12 cellular contexts compared by ENCODE assay signal in the genomic region with DNA sequence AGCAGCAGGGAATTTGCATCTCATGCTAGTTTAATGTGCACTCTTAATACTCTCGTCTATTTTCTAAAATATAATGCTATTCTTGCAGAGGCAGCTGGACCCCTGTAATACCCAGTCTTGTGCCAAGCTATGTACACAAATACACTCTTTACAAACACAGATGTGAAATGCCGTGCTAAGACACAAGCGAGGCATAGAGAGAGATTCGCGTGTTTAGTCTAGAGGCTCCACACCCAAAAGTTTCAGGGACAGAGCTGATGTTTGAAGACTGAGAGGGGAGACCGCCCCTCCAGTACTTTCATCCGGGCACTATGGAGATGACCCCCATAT. TPM values are rescaled to one million over a fixed set of nuclear protein-coding genes. Genes with fewer than 3 reads are reported as not detected.
DNase-seq lines count a peak whose midpoint lies in the region; ATAC-seq, FAIRE-seq and TF ChIP-seq lines count a peak whose summit lies in the region.
"Had no signal": no experiment of that assay in that cellular context is flagged by ENCODE, and none has a peak within 500 bp of the region (broad histone marks: within the 10 kb centered on the region; RNA-seq: fewer than 3 reads in every experiment).

No MANE protein-coding gene starts in this region.

- no peak overlapping the region for H3K4ac ChIP-seq in H1 (replicated peaks; ENCODE audit: insufficient read length, low read depth, low read length)

- H4K5ac ChIP-seq in H1 (ENCODE audit: insufficient read length, low read depth, low read length) = no peak overlapping the region

- no peak for TF ChIP-seq CTCF in H1 (IDR thresholded peaks at IDR 0.05; ENCODE audit: control extremely low read depth in 1 of 3, insufficient read depth in 1 of 3, low read depth in 1 of 3, low read length in 3 of 3)
- TF ChIP-seq CTCF in upper lobe of left lung (IDR thresholded peaks at IDR 0.05) = no peak

- no peak overlapping the region for H4K91ac ChIP-seq in H1 (replicated peaks; ENCODE audit: insufficient read length, low read length)

- ATAC-seq in activated naive CD8-positive, alpha-beta T cell treated with anti-CD3 and anti-CD28 coated beads, Interleukin-2, amount 10 ng/mL, durations not matched to agents 7 days and 5 days (ENCODE audit: low read depth) = no peak
- ATAC-seq in activated naive CD8-positive, alpha-beta T cell treated with anti-CD3 and anti-CD28 coated beads, Interleukin-2, amount 50 U/mL, for 24 hours = no peak
- ATAC-seq in upper lobe of left lung (ENCODE audit: low FRiP score in 2 of 2) = no peak
- no peak for ATAC-seq in HG03439 (IDR thresholded peaks at IDR 0.05; ENCODE audit: unreplicated experiment)
- no peak for ATAC-seq in activated T-cell treated with anti-CD3 and anti-CD28 coated beads, Interleukin-2, amount 50 U/mL, for 4 hours

- CTCF ChIA-PET in H1 (lab: Charles Lee; ENCODE audit: partially characterized antibody) = interaction anchor here (0.8 to 5.1 kb wide), 17 partner anchors 11 to 68 kb away, joined by 3 to 33 read pairs (median 5); no protein-coding TSS in a partner anchor
- CTCF ChIA-PET in CD8-positive, alpha-beta memory T cell (lab: Charles Lee) = no interaction called here

- H3K4me1 Mint-ChIP-seq in activated naive CD8-positive, alpha-beta T cell treated with anti-CD3 and anti-CD28 coated beads, Interleukin-2, amount 10 ng/mL, durations not matched to agents 7 days and 5 days = peaks cover 2% of the 10 kb centered on the region
- H3K4me1 Mint-ChIP-seq in activated naive CD8-positive, alpha-beta T cell treated with anti-CD3 and anti-CD28 coated beads, Interleukin-2, amount 50 U/mL, for 24 hours = peaks cover 3% of the 10 kb centered on the region
- peaks cover 5 to 8% (median 8%) of the 10 kb centered on the region in 3 donors for H3K4me1 Mint-ChIP-seq in CD8-positive, alpha-beta memory T cell
- H3K4me1 Mint-ChIP-seq in activated T-cell treated with anti-CD3 and anti-CD28 coated beads, Interleukin-2, amount 50 U/mL, for 4 hours (ENCODE audit: low read depth) = peaks cover 5% of the 10 kb centered on the region

- peak overlapping the region; percentile 70 to 96 (median 90) for H3K4me3 ChIP-seq in H1 (ENCODE audit: extremely low read depth in 1 of 4, insufficient read depth in 2 of 4, low read depth in 3 of 4, low read length in 4 of 4)
- H3K4me3 ChIP-seq in mucosa of stomach (ENCODE audit: low read length) = no peak overlapping the region
- peak overlapping the region in 3 of 4 donors; percentile 50 to 73 (median 60) for H3K4me3 ChIP-seq in upper lobe of left lung
- no peak overlapping the region for H3K4me3 ChIP-seq in CD8-positive, alpha-beta memory T cell (ENCODE audit: low read length)

- H3K36me3 Mint-ChIP-seq in activated naive CD8-positive, alpha-beta T cell treated with anti-CD3 and anti-CD28 coated beads, Interleukin-2, amount 10 ng/mL, durations not matched to agents 7 days and 5 days = no peaks in the 10 kb centered on the region
- peaks cover 2% of the 10 kb centered on the region for H3K36me3 Mint-ChIP-seq in activated naive CD8-positive, alpha-beta T cell treated with anti-CD3 and anti-CD28 coated beads, Interleukin-2, amount 50 U/mL, for 24 hours (ENCODE audit: low read depth)
- peaks cover 0 to 4% (median 0%) of the 10 kb centered on the region in 3 donors for H3K36me3 Mint-ChIP-seq in CD8-positive, alpha-beta memory T cell
- no peaks in the 10 kb centered on the region for H3K36me3 Mint-ChIP-seq in activated T-cell treated with anti-CD3 and anti-CD28 coated beads, Interleukin-2, amount 50 U/mL, for 4 hours (ENCODE audit: insufficient read depth)
- H3K36me3 Mint-ChIP-seq: activated naive CD8-positive, alpha-beta T cell had no signal

- H3K9me3 Mint-ChIP-seq in activated naive CD8-positive, alpha-beta T cell treated with anti-CD3 and anti-CD28 coated beads, Interleukin-2, amount 10 ng/mL, durations not matched to agents 7 days and 5 days = no peaks in the 10 kb centered on the region
- no peaks in the 10 kb centered on the region for H3K9me3 Mint-ChIP-seq in activated naive CD8-positive, alpha-beta T cell treated with anti-CD3 and anti-CD28 coated beads, Interleukin-2, amount 50 U/mL, for 24 hours
- H3K9me3 Mint-ChIP-seq in CD8-positive, alpha-beta memory T cell = peaks cover 0 to 6% (median 0%) of the 10 kb centered on the region in 5 donors
- no peaks in the 10 kb centered on the region for H3K9me3 Mint-ChIP-seq in activated T-cell treated with anti-CD3 and anti-CD28 coated beads, Interleukin-2, amount 50 U/mL, for 4 hours

- no peak overlapping the region for H2AK5ac ChIP-seq in H1 (ENCODE audit: low read depth, low read length)

- peaks cover 16% of the 10 kb centered on the region for H3K23me2 ChIP-seq in H1 (ENCODE audit: low read depth, low read length)

- H2BK15ac ChIP-seq in H1 (ENCODE audit: low read length) = no peak overlapping the region

- H4K8ac ChIP-seq in H1 (ENCODE audit: extremely low read depth, insufficient read depth, low read length) = no peak overlapping the region

- no peak overlapping the region for H2BK120ac ChIP-seq in H1 (replicated peaks; ENCODE audit: low read depth, low read length)

- no peak overlapping the region for H2BK20ac ChIP-seq in H1 (ENCODE audit: low read length)

- H3K9me3 ChIP-seq in H1 (ENCODE audit: insufficient read depth in 2 of 2, low read depth in 1 of 2, low read length in 1 of 2) (no peaks in the 10 kb centered on the region), mucosa of stomach (ENCODE audit: control insufficient read depth, low read length) (no peaks in the 10 kb centered on the region), upper lobe of left lung (no peaks in the 10 kb centered on the region)
- H3K9me3 ChIP-seq in CD8-positive, alpha-beta memory T cell (ENCODE audit: low read length) = no peaks in the 10 kb centered on the region

- H2AFZ ChIP-seq in H1 (ENCODE audit: low read length) = no peak overlapping the region

- H3K4me3 Mint-ChIP-seq in activated naive CD8-positive, alpha-beta T cell treated with anti-CD3 and anti-CD28 coated beads, Interleukin-2, amount 10 ng/mL, durations not matched to agents 7 days and 5 days = no peak overlapping the region
- H3K4me3 Mint-ChIP-seq in activated naive CD8-positive, alpha-beta T cell treated with anti-CD3 and anti-CD28 coated beads, Interleukin-2, amount 50 U/mL, for 24 hours = no peak overlapping the region
- H3K4me3 Mint-ChIP-seq in CD8-positive, alpha-beta memory T cell = peak overlapping the region in 1 of 7 donors; percentile 66
- no peak overlapping the region for H3K4me3 Mint-ChIP-seq in activated T-cell treated with anti-CD3 and anti-CD28 coated beads, Interleukin-2, amount 50 U/mL, for 4 hours
- H3K4me3 Mint-ChIP-seq: activated naive CD8-positive, alpha-beta T cell had no signal

- peak overlapping the region in 3 of 4 experiments; percentile 4 to 82 (median 75); a peak in 4 of 7 replicates for H3K9ac ChIP-seq in H1 (replicated peaks in 1 of 4; ENCODE audit: extremely low read depth in 1 of 4, low read depth in 3 of 4, low read length in 3 of 4)
- peak overlapping the region; percentile 53 for H3K9ac ChIP-seq in mucosa of stomach (ENCODE audit: low read length)

- no peak overlapping the region; the same call in 1 of the 2 replicates for H3K18ac ChIP-seq in H1 (ENCODE audit: extremely low read depth, low read length)

- H3K27me3 Mint-ChIP-seq in activated naive CD8-positive, alpha-beta T cell treated with anti-CD3 and anti-CD28 coated beads, Interleukin-2, amount 10 ng/mL, durations not matched to agents 7 days and 5 days = peaks cover 28% of the 10 kb centered on the region
- H3K27me3 Mint-ChIP-seq in activated naive CD8-positive, alpha-beta T cell treated with anti-CD3 and anti-CD28 coated beads, Interleukin-2, amount 50 U/mL, for 24 hours = peaks cover 34% of the 10 kb centered on the region
- H3K27me3 Mint-ChIP-seq in CD8-positive, alpha-beta memory T cell = peaks cover 24 to 44% of the 10 kb centered on the region in 2 donors
- peaks cover 51% of the 10 kb centered on the region for H3K27me3 Mint-ChIP-seq in activated T-cell treated with anti-CD3 and anti-CD28 coated beads, Interleukin-2, amount 50 U/mL, for 4 hours (ENCODE audit: low read depth)

- TF ChIP-seq EP300 in H1 (IDR thresholded peaks at IDR 0.05; ENCODE audit: borderline replicate concordance in 1 of 2, low read depth in 2 of 2, low read length in 2 of 2) (no peak), upper lobe of left lung (IDR thresholded peaks at IDR 0.05) (no peak)

- peaks cover 3 to 55% of the 10 kb centered on the region in 2 experiments; a peak in 3 of 4 replicates for H3K79me2 ChIP-seq in H1 (ENCODE audit: control insufficient read depth in 1 of 2, insufficient read depth in 2 of 2, low read length in 2 of 2)

- H3K36me3 ChIP-seq in H1 (ENCODE audit: control insufficient read depth in 2 of 4, insufficient read depth in 4 of 4, low read length in 3 of 4) (no peaks in the 10 kb centered on the region), mucosa of stomach (ENCODE audit: control insufficient read depth, insufficient read depth, low read length) (no peaks in the 10 kb centered on the region), upper lobe of left lung (no peaks in the 10 kb centered on the region)
- H3K36me3 ChIP-seq in CD8-positive, alpha-beta memory T cell (ENCODE audit: insufficient read depth, low read length) = no peaks in the 10 kb centered on the region

- no peak overlapping the region for H2BK12ac ChIP-seq in H1 (ENCODE audit: low read depth, low read length)

- H3K4me1 ChIP-seq in H1 (replicated peaks in 1 of 4; ENCODE audit: control insufficient read depth in 3 of 4, insufficient read depth in 4 of 4, low read length in 3 of 4) = peaks cover 3 to 11% (median 7%) of the 10 kb centered on the region in 4 experiments; a peak in 5 of 7 replicates
- peaks cover 10% of the 10 kb centered on the region for H3K4me1 ChIP-seq in mucosa of stomach (ENCODE audit: control insufficient read depth, insufficient read depth, low read length)
- H3K4me1 ChIP-seq in upper lobe of left lung = peaks cover 2 to 19% (median 15%) of the 10 kb centered on the region in 4 donors
- no peaks in the 10 kb centered on the region for H3K4me1 ChIP-seq in CD8-positive, alpha-beta memory T cell (ENCODE audit: insufficient read depth, low read length)

- TF ChIP-seq POLR2A in H1 (IDR thresholded peaks at IDR 0.05; ENCODE audit: control extremely low read depth in 1 of 2, low read depth in 2 of 2, low read length in 2 of 2) (no peak), upper lobe of left lung (IDR thresholded peaks at IDR 0.05) (no peak)

- H3K27ac Mint-ChIP-seq in activated naive CD8-positive, alpha-beta T cell treated with anti-CD3 and anti-CD28 coated beads, Interleukin-2, amount 10 ng/mL, durations not matched to agents 7 days and 5 days = peak overlapping the region; percentile 16
- H3K27ac Mint-ChIP-seq in activated naive CD8-positive, alpha-beta T cell treated with anti-CD3 and anti-CD28 coated beads, Interleukin-2, amount 50 U/mL, for 24 hours = no peak overlapping the region
- no peak overlapping the region for H3K27ac Mint-ChIP-seq in CD8-positive, alpha-beta memory T cell
- H3K27ac Mint-ChIP-seq: activated naive CD8-positive, alpha-beta T cell had no signal

- 15% methylated on average over 7 of the region's 7 CpGs; no CpG with 5 or more reads in 1 of the 2 experiments for WGBS in H1 (ENCODE audit: extremely low coverage in 1 of 2, insufficient coverage in 1 of 2, insufficient read length in 1 of 2, insufficient replicate concordance in 2 of 2, low coverage in 1 of 2, low lambda C conversion rate in 2 of 2, missing lambda C conversion rate in 1 of 2), 2 experiments
- WGBS in upper lobe of left lung, 2 donors = 28 to 47% methylated on average over 6 to 7 of the region's 7 CpGs

- peak; percentile 24 for FAIRE-seq in H1 (lab: Jason Lieb, UNC)
- FAIRE-seq: A204.1 had no signal

- H3K27ac ChIP-seq in H1 (ENCODE audit: low read depth, low read length) (no peak overlapping the region), upper lobe of left lung (peak overlapping the region; percentile 81 to 85 (median 84))
- no peak overlapping the region for H3K27ac ChIP-seq in CD8-positive, alpha-beta memory T cell (ENCODE audit: low read depth, low read length)

- no peak overlapping the region for H3K56ac ChIP-seq in H1 (replicated peaks; ENCODE audit: insufficient read length, low read depth, low read length)

- H3K27me3 ChIP-seq in H1 (replicated peaks in 1 of 4; ENCODE audit: control insufficient read depth in 3 of 4, extremely low read depth in 1 of 4, insufficient read depth in 3 of 4, low read length in 3 of 4) (peaks cover 2 to 13% (median 12%) of the 10 kb centered on the region in 4 experiments; a peak in 5 of 7 replicates), mucosa of stomach (ENCODE audit: control insufficient read depth, insufficient read depth, low read length) (peaks cover 33% of the 10 kb centered on the region), upper lobe of left lung (peaks cover 0 to 12% (median 3%) of the 10 kb centered on the region in 4 donors)
- no peaks in the 10 kb centered on the region for H3K27me3 ChIP-seq in CD8-positive, alpha-beta memory T cell (ENCODE audit: insufficient read depth, low read length, poor library complexity, severe bottlenecking)

- POLR2A ChIA-PET in activated naive CD8-positive, alpha-beta T cell treated with anti-CD3 and anti-CD28 coated beads, Interleukin-2, amount 10 ng/mL, durations not matched to agents 7 days and 5 days (lab: Charles Lee) = no interaction called here
- POLR2A ChIA-PET in H1 (lab: Charles Lee; ENCODE audit: partially characterized antibody) = interaction anchor here (0.7 to 2.2 kb wide), 15 partner anchors 18 to 183 kb away, joined by 3 to 6 read pairs (median 3); no protein-coding TSS in a partner anchor
- POLR2A ChIA-PET in CD8-positive, alpha-beta memory T cell (lab: Charles Lee) = no interaction called here

- no peak overlapping the region for H3K14ac ChIP-seq in H1 (ENCODE audit: insufficient read length)

- no peak overlapping the region for H2BK5ac ChIP-seq in H1 (ENCODE audit: low read depth, low read length)

- no peaks in the 10 kb centered on the region for H4K20me1 ChIP-seq in H1 (replicated peaks in 1 of 2; ENCODE audit: control insufficient read depth in 1 of 2, insufficient read depth in 2 of 2, low read length in 2 of 2)

- DNase-seq in activated naive CD8-positive, alpha-beta T cell treated with anti-CD3 and anti-CD28 coated beads, Interleukin-2, amount 10 ng/mL, durations not matched to agents 7 days and 5 days = no peak
- DNase-seq in activated naive CD8-positive, alpha-beta T cell treated with anti-CD3 and anti-CD28 coated beads, Interleukin-2, amount 50 U/mL, for 24 hours = no peak
- no peak for DNase-seq in H1 (ENCODE audit: low read depth in 1 of 2, low spot score in 2 of 2)
- DNase-seq in upper lobe of left lung = no peak
- DNase-seq in CD8-positive, alpha-beta memory T cell = no peak
- DNase-seq in activated T-cell treated with anti-CD3 and anti-CD28 coated beads, Interleukin-2, amount 50 U/mL, for 4 hours = no peak
- DNase-seq: stimulated activated CD4-positive, alpha-beta T cell treated with anti-CD3 and anti-CD28 coated beads, Interleukin-4, amount 100 ng/mL, for 24 hours; T-helper 9 cell had no signal

- peak overlapping the region; percentile 86 to 99 for H3K4me2 ChIP-seq in H1 (ENCODE audit: insufficient read depth in 1 of 2, low read depth in 2 of 2, low read length in 2 of 2)

- H3K23ac ChIP-seq in H1 (ENCODE audit: insufficient read length) = no peak overlapping the region

- TF ChIP-seq RAD21 in H1 (IDR thresholded peaks at IDR 0.05 in 1 of 2, conservative IDR thresholded peaks at IDR 0.05 in 1 of 2; ENCODE audit: low read depth in 2 of 2, low read length in 2 of 2) = no peak

- no peaks in the 10 kb centered on the region for H3K79me1 ChIP-seq in H1 (ENCODE audit: low read depth, low read length)

RNA-seq across cellular contexts. Expression of a gene that starts 1.2 kb away (rescaled TPM):
- total RNA-seq in activated naive CD8-positive, alpha-beta T cell treated with anti-CD3 and anti-CD28 coated beads, Interleukin-2, amount 10 ng/mL, durations not matched to agents 7 days and 5 days = not detected
- 385 and 387 TPM in 2 replicates for total RNA-seq in H1 (2021; fragmentation: NEBNext Ultra II Directional; extraction: Animal tissue kit (Norgen Biotek cat#: 25700))
- 268 and 379 TPM in 2 replicates for polyA plus RNA-seq in H1 (2011; rRNA removed)
- 317 TPM for polyA plus RNA-seq in H1 (2011; cell fraction: cytosol; rRNA removed)
- polyA plus RNA-seq in H1 (2011; cell fraction: nucleus; rRNA removed) = 677 TPM
- polyA plus RNA-seq in H1 (2012, experiment 1 of 2) = 326 to 382 TPM (median 347 TPM) in 4 replicates
- 81.6 TPM for polyA plus RNA-seq in H1 (2012, experiment 2 of 2)
- polyA plus RNA-seq in H1 (2013, experiment 1 of 2) = 177 TPM
- polyA plus RNA-seq in H1 (2013, experiment 2 of 2) = 173 TPM
- polyA minus RNA-seq in H1 (2011; rRNA and poly(A)+ RNA removed) = 603 and 732 TPM in 2 replicates
- 438 TPM for polyA minus RNA-seq in H1 (2011; cell fraction: cytosol; rRNA and poly(A)+ RNA removed)
- polyA minus RNA-seq in H1 (2011; cell fraction: nucleus; rRNA and poly(A)+ RNA removed) = 284 TPM
- total RNA-seq in upper lobe of left lung = 10 to 100 TPM; 24.4 to 85.1 (median 40.6) TPM
- total RNA-seq in CD8-positive, alpha-beta memory T cell = under 1 TPM; 0.13 to 0.35 TPM
- not detected for polyA plus RNA-seq in CD8-positive, alpha-beta memory T cell
- total RNA-seq in activated T-cell treated with anti-CD3 and anti-CD28 coated beads, Interleukin-2, amount 50 U/mL, for 4 hours = under 1 TPM; 0.21 to 0.40 (median 0.30) TPM

Comparison
In these comparisons a context has a peak if more than half of its experiments do, and no peak if none do; other contexts are left out.
1. H3K27ac ChIP-seq: peak in upper lobe of left lung (4 of 4); none in H1 (single experiment) and CD8-positive, alpha-beta memory T cell (single experiment).
2. H3K4me3 ChIP-seq: peak in H1 (4 of 4) and upper lobe of left lung (3 of 4); none in mucosa of stomach (single experiment) and CD8-positive, alpha-beta memory T cell (single experiment).
3. RNA of a gene that starts 1.2 kb away (total RNA-seq): 385 to 387 TPM in H1 and 24.4 to 85.1 TPM in upper lobe of left lung; 0.13 to 0.35 TPM in CD8-positive, alpha-beta memory T cell, 0.21 to 0.40 TPM in activated T-cell treated with anti-CD3 and anti-CD28 coated beads, Interleukin-2, amount 50 U/mL, for 4 hours and not detected in activated naive CD8-positive, alpha-beta T cell treated with anti-CD3 and anti-CD28 coated beads, Interleukin-2, amount 10 ng/mL, durations not matched to agents 7 days and 5 days; every median in the first group is over 10 times any median in the second.